Comparison of ENCODE assay signal across 1 cellular context in the genomic region with DNA sequence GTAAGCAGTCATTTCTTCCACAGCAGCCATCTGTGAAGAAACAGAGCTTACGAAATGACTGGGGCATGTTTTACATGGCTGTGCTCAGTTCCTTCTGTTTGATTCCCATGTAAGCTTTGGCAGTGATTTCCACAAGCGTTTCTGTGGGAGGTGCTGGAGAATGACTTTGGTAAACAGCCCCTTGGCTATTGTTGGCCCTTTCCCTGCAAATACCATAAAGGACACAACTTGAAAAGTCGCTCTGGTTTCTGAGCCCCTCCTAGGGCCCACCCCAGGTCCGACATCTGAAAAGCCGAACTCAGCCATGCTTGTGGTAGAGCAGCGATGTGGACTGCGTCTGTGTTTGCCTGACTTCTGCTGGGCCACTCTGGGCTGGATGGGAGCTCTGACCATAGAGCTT.
TF ChIP-seq lines count a peak whose summit lies in the region.

No MANE protein-coding gene starts in this region.

TF ChIP-seq in WTC11, 78 proteins besides CTCF, POLR2A, EP300 and RAD21 (continued from another document):
- TF ChIP-seq ZNF263 (CRISPR knock-in tag; IDR thresholded peaks at IDR 0.05; ENCODE audit: low read depth) (no peak), SP1 (CRISPR knock-in tag; conservative IDR thresholded peaks at IDR 0.05) (no peak), ZNF416 (CRISPR knock-in tag; IDR thresholded peaks at IDR 0.05) (no peak), NFATC4 (CRISPR knock-in tag; IDR thresholded peaks at IDR 0.05) (no peak)
